ENCODE assay signal across 8 cellular contexts in the genomic region with DNA sequence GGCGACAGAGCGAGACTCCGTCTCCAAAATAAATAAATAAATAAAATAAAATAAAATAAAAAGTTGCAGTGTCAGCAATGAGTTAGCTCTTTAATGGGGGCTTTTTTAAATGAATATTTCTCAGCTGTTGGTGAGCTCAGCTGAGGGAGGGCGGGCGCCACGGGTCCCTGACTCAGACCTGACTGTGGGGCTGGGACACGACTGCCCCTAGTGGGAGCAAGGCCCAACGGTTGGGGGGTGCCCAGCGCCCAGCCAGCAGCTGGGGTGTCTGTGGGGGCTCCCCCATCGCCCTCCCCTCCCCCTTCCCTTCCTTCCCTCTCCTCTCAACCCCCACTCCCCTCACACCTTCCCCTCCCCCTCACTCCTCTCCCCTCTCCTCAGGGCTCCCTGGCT.
DNase-seq lines count a peak whose midpoint lies in the region; ATAC-seq and TF ChIP-seq lines count a peak whose summit lies in the region.

No MANE protein-coding gene starts in this region.

- no peak overlapping the region for H3K4me3 ChIP-seq in epithelial cell of esophagus (ENCODE audit: low read length)

- DNase-seq in ELR (ENCODE audit: low read depth) (peak; percentile 74), LoVo (ENCODE audit: low spot score) (peak; percentile 15), epithelial cell of esophagus (ENCODE audit: low read depth) (peak; percentile 57), DMS79 treated with DMSO at 0.1 percent for 48 hours (lab: John Stamatoyannopoulos, UW) (no peak), medulla oblongata (ENCODE audit: extremely low spot score) (no peak)
- peak; percentile 33 to 61 for DNase-seq in activated CD4-positive, alpha-beta T cell treated with anti-CD3 and anti-CD28 coated beads, Interleukin-2, amount 50 U/mL, for 24 hours (ENCODE audit: low read depth in 1 of 2, low spot score in 1 of 2)
- peak; percentile 63 to 72 for DNase-seq in stimulated activated CD4-positive, alpha-beta T cell treated with anti-CD3 and anti-CD28 coated beads, Interleukin-4, amount 100 ng/mL, for 4 hours

- no peak for ATAC-seq in HG02884 (IDR thresholded peaks at IDR 0.05; ENCODE audit: unreplicated experiment)

- TF ChIP-seq CTCF in epithelial cell of esophagus (IDR thresholded peaks at IDR 0.05; ENCODE audit: insufficient read depth, low read depth, low read length, missing control alignments) = peak; percentile 44

Comparison
In these comparisons a context has a peak if more than half of its experiments do, and no peak if none do; other contexts are left out.
1. DNase-seq: peak in ELR (single experiment), LoVo (single experiment), activated CD4-positive, alpha-beta T cell treated with anti-CD3 and anti-CD28 coated beads, Interleukin-2, amount 50 U/mL, for 24 hours (2 of 2), epithelial cell of esophagus (single experiment) and stimulated activated CD4-positive, alpha-beta T cell treated with anti-CD3 and anti-CD28 coated beads, Interleukin-4, amount 100 ng/mL, for 4 hours (2 of 2); none in DMS79 treated with DMSO at 0.1 percent for 48 hours (single experiment) and medulla oblongata (single experiment).